16 cellular contexts compared by ENCODE assay signal in genomic region chr1:167250482-167250881, GRCh38. TPM values are rescaled to one million over a fixed set of nuclear protein-coding genes. Genes with fewer than 3 reads are reported as not detected.
DNase-seq lines count a peak whose midpoint lies in the region; ATAC-seq, FAIRE-seq and TF ChIP-seq lines count a peak whose summit lies in the region.
"Had no signal": no experiment of that assay in that cellular context is flagged by ENCODE, and none has a peak within 500 bp of the region (broad histone marks: within the 10 kb centered on the region; RNA-seq: fewer than 3 reads in every experiment).

No MANE protein-coding gene starts in this region.

- H3K27ac ChIP-seq in HEK293 (ENCODE audit: extremely low read depth, low read depth, low read length), result no peak overlapping the region

- H3K4me1 Mint-ChIP-seq in mesothelial cell of epicardium, result peaks cover 37% of the 10 kb centered on the region
- peaks cover 22 to 29% of the 10 kb centered on the region in 2 donors for H3K4me1 Mint-ChIP-seq in natural killer cell

- H3K36me3 ChIP-seq in HEK293 (ENCODE audit: control insufficient read depth in 2 of 2, insufficient read depth in 1 of 2, low read length in 2 of 2), result no peaks in the 10 kb centered on the region
- H3K36me3 ChIP-seq: HAP-1 had no signal

- H3K36me3 Mint-ChIP-seq in mesothelial cell of epicardium (no peaks in the 10 kb centered on the region), natural killer cell (no peaks in the 10 kb centered on the region)
- H3K36me3 Mint-ChIP-seq: CD4-positive, alpha-beta memory T cell had no signal

- H3K27me3 Mint-ChIP-seq in mesothelial cell of epicardium (ENCODE audit: low read depth), result no peaks in the 10 kb centered on the region
- H3K27me3 Mint-ChIP-seq in natural killer cell (ENCODE audit: low read depth in 2 of 2), result no peaks in the 10 kb centered on the region
- H3K27me3 Mint-ChIP-seq: CD4-positive, alpha-beta memory T cell had no signal

- no peaks in the 10 kb centered on the region for H3K9me3 ChIP-seq in HEK293 (ENCODE audit: control insufficient read depth, insufficient read depth, low read depth, low read length)
- H3K9me3 ChIP-seq: HAP-1 had no signal

- TF ChIP-seq CTCF in HEK293 (tag by site-specific recombination; IDR thresholded peaks at IDR 0.05) (no peak), mesothelial cell of epicardium (IDR thresholded peaks at IDR 0.05; ENCODE audit: unreplicated experiment) (no peak), natural killer cell (IDR thresholded peaks at IDR 0.05) (no peak)

- DNase-seq in mesothelial cell of epicardium (ENCODE audit: low spot score in 2 of 2, unreplicated experiment in 2 of 2), result no peak
- no peak for DNase-seq in natural killer cell
- no peak for DNase-seq in RKO (ENCODE audit: low spot score)
- DNase-seq: C1 segment of cervical spinal cord; Calu3; CD4-positive, alpha-beta memory T cell; COR-L47; DMS153; DND-41 had no signal

- peaks cover 13% of the 10 kb centered on the region for H3K4me1 ChIP-seq in HEK293 (ENCODE audit: control insufficient read depth, insufficient read depth, low read length)
- H3K4me1 ChIP-seq: HAP-1 had no signal

- CTCF ChIA-PET in HEK293 (lab: Yijun Ruan, JAX), result interaction anchor here (2.1 kb wide), 1 partner anchor 17 kb away, joined by 5 read pairs; no protein-coding TSS in a partner anchor

- intact Hi-C loops in natural killer cell (cut with micrococcal nuclease), result loop anchor here (10.0 kb wide), 1 partner anchor 434 kb away; no protein-coding TSS in a partner anchor

- POLR2A ChIA-PET in HEK293 (lab: Yijun Ruan, JAX), result no interaction called here

- peak overlapping the region; percentile 65 for H3K27ac Mint-ChIP-seq in mesothelial cell of epicardium
- H3K27ac Mint-ChIP-seq in natural killer cell, result no peak overlapping the region
- H3K27ac Mint-ChIP-seq: GM23338 had no signal

- H3K9me3 Mint-ChIP-seq in mesothelial cell of epicardium (no peaks in the 10 kb centered on the region), natural killer cell (no peaks in the 10 kb centered on the region)
- H3K9me3 Mint-ChIP-seq: CD4-positive, alpha-beta memory T cell; GM23338 had no signal

- H3K4me3 Mint-ChIP-seq in mesothelial cell of epicardium (no peak overlapping the region), natural killer cell (no peak overlapping the region)
- H3K4me3 Mint-ChIP-seq: CD4-positive, alpha-beta memory T cell; GM23338 had no signal

- peak; percentile 53 for FAIRE-seq in TTC549 (lab: Jason Lieb, UNC)
- FAIRE-seq: GM12892 had no signal

- no peak overlapping the region for H3K4me3 ChIP-seq in HEK293 (ENCODE audit: low read depth, low read length)
- H3K4me3 ChIP-seq: GM23338, HAP-1 had no signal

- no peak for ATAC-seq in GM18868 (IDR thresholded peaks at IDR 0.05; ENCODE audit: unreplicated experiment)
- ATAC-seq in GM18867 (IDR thresholded peaks at IDR 0.05; ENCODE audit: unreplicated experiment), result no peak
- no peak for ATAC-seq in natural killer cell
- ATAC-seq: GM23338 had no signal

TF ChIP-seq in HEK293, 187 proteins besides CTCF, POLR2A, EP300 and RAD21:
- TF ChIP-seq ZSCAN30 (tag by site-specific recombination; IDR thresholded peaks at IDR 0.05) (no peak), PRDM6 (tag by site-specific recombination; IDR thresholded peaks at IDR 0.05) (peak; percentile 59; the same call in 1 of the 2 replicates), ZNF324 (tag by site-specific recombination; IDR thresholded peaks at IDR 0.05) (no peak), ZNF416 (tag by site-specific recombination; IDR thresholded peaks at IDR 0.05) (no peak), OSR2 (tag by site-specific recombination; IDR thresholded peaks at IDR 0.05) (no peak), ZNF398 (tag by site-specific recombination; IDR thresholded peaks at IDR 0.05) (no peak), ZNF18 (tag by site-specific recombination; IDR thresholded peaks at IDR 0.05) (no peak), ZNF341 (tag by site-specific recombination; IDR thresholded peaks at IDR 0.05; ENCODE audit: low read depth) (no peak), PRDM4 (tag by site-specific recombination; IDR thresholded peaks at IDR 0.05) (peak; percentile 74; the same call in 1 of the 2 replicates), ZNF26 (tag by site-specific recombination; IDR thresholded peaks at IDR 0.05) (no peak), ZNF350 (tag by site-specific recombination; IDR thresholded peaks at IDR 0.05) (no peak)
TF ChIP-seq in HEK293: peak in this region for 2.

RNA-seq across cellular contexts. Expression of gene POU2F1, which starts 29.8 kb away (rescaled TPM):
- total RNA-seq in mesothelial cell of epicardium (26.1 to 32.8 TPM (median 29.1 TPM) in 3 replicates), natural killer cell (10 to 100 TPM; 39.8 to 44.6 (median 40.9) TPM)
